27 cellular contexts compared by ENCODE assay signal in genomic region chr13:113043001-113043630, GRCh38.
"Had no signal": no experiment of that assay in that cellular context is flagged by ENCODE, and none has a peak within 500 bp of the region (broad histone marks: within the 10 kb centered on the region; RNA-seq: fewer than 3 reads in every experiment).

No MANE protein-coding gene starts in this region.

- H3K4me3 ChIP-seq: breast epithelium, esophagus squamous epithelium, suprapubic skin, tibial artery, upper lobe of right lung had no signal

- H3K36me3 ChIP-seq: breast epithelium, tibial artery had no signal

- H3K27me3 Mint-ChIP-seq: activated CD4-positive, alpha-beta memory T cell treated with anti-CD3 and anti-CD28 coated beads, Interleukin-2, amount 10 ng/mL, durations not matched to agents 7 days and 5 days; activated CD4-positive, alpha-beta T cell treated with anti-CD3 and anti-CD28 coated beads, Interleukin-2, amount 10 ng/mL, durations not matched to agents 7 days and 5 days; activated T-cell treated with anti-CD3 and anti-CD28 coated beads, Interleukin-2, amount 50 U/mL, for 24 hours; activated T-helper 17 cell treated with anti-CD3 and anti-CD28 coated beads, Interleukin-2, amount 50 U/mL, for 72 hours; central memory CD8-positive, alpha-beta T cell; dendritic cell treated with granulocyte-macrophage colony-stimulating factor and Interleukin-4, amounts not matched to agents 40 ng/mL and 50 ng/mL, for 4 days; naive thymus-derived CD4-positive, alpha-beta T cell; stimulated activated naive CD8-positive, alpha-beta T cell treated with anti-CD3 and anti-CD28 coated beads, Interleukin-15, amount 100 ng/mL, for 72 hours had no signal

- DNase-seq: activated CD4-positive, alpha-beta memory T cell treated with anti-CD3 and anti-CD28 coated beads, Interleukin-2, amount 10 ng/mL, durations not matched to agents 7 days and 5 days; activated CD4-positive, alpha-beta T cell treated with anti-CD3 and anti-CD28 coated beads for 1 hour; activated CD4-positive, alpha-beta T cell treated with anti-CD3 and anti-CD28 coated beads, Interleukin-2, amount 10 ng/mL, durations not matched to agents 7 days and 5 days; activated CD8-positive, alpha-beta memory T cell treated with anti-CD3 and anti-CD28 coated beads, Interleukin-2, amount 50 U/mL, for 48 hours; activated gamma-delta T cell treated with Interleukin-2 at 50 U/mL for 16 hours; activated naive CD4-positive, alpha-beta T cell treated with anti-CD3 and anti-CD28 coated beads, Interleukin-2, amount 50 U/mL, for 16 hours; activated T-cell treated with anti-CD3 and anti-CD28 coated beads, Interleukin-2, amount 50 U/mL, for 24 hours; amniotic stem cell; effector CD4-positive, alpha-beta T cell; esophagus squamous epithelium; left cardiac atrium; mammary epithelial cell; naive thymus-derived CD4-positive, alpha-beta T cell; small intestine; stimulated activated CD4-positive, alpha-beta T cell treated with anti-CD3 and anti-CD28 coated beads, Interleukin-4, amount 100 ng/mL, for 24 hours; stimulated activated naive CD8-positive, alpha-beta T cell treated with anti-CD3 and anti-CD28 coated beads, Interleukin-15, amount 100 ng/mL, for 72 hours; T-helper 2 cell; tibial artery; upper lobe of right lung had no signal

- H3K9me3 Mint-ChIP-seq: activated CD4-positive, alpha-beta memory T cell treated with anti-CD3 and anti-CD28 coated beads, Interleukin-2, amount 10 ng/mL, durations not matched to agents 7 days and 5 days; activated CD4-positive, alpha-beta T cell treated with anti-CD3 and anti-CD28 coated beads, Interleukin-2, amount 10 ng/mL, durations not matched to agents 7 days and 5 days; activated T-cell treated with anti-CD3 and anti-CD28 coated beads, Interleukin-2, amount 50 U/mL, for 24 hours; activated T-helper 17 cell treated with anti-CD3 and anti-CD28 coated beads, Interleukin-2, amount 50 U/mL, for 72 hours; central memory CD8-positive, alpha-beta T cell; dendritic cell treated with granulocyte-macrophage colony-stimulating factor and Interleukin-4, amounts not matched to agents 40 ng/mL and 50 ng/mL, for 4 days; naive thymus-derived CD4-positive, alpha-beta T cell; stimulated activated effector memory CD8-positive, alpha-beta T cell treated with anti-CD3 and anti-CD28 coated beads, Interleukin-12 subunit alpha, Interleukin-12 subunit beta, amount 100 ng/mL, for 72 hours; stimulated activated naive CD8-positive, alpha-beta T cell treated with anti-CD3 and anti-CD28 coated beads, Interleukin-15, amount 100 ng/mL, for 72 hours had no signal

- ATAC-seq: activated T-helper 17 cell treated with anti-CD3 and anti-CD28 coated beads, Interleukin-2, amount 50 U/mL, for 72 hours; left cardiac atrium; naive thymus-derived CD4-positive, alpha-beta T cell; sciatic nerve; stimulated activated effector memory CD8-positive, alpha-beta T cell treated with anti-CD3 and anti-CD28 coated beads, Interleukin-12 subunit alpha, Interleukin-12 subunit beta, amount 100 ng/mL, for 72 hours; stimulated activated naive CD8-positive, alpha-beta T cell treated with anti-CD3 and anti-CD28 coated beads, Interleukin-15, amount 100 ng/mL, for 72 hours; upper lobe of right lung had no signal

- H3K4me1 ChIP-seq: breast epithelium, suprapubic skin, upper lobe of right lung had no signal

- H3K27ac ChIP-seq: breast epithelium, epithelial cell of prostate, esophagus squamous epithelium, suprapubic skin, upper lobe of right lung had no signal

- H3K27ac Mint-ChIP-seq: activated CD4-positive, alpha-beta memory T cell treated with anti-CD3 and anti-CD28 coated beads, Interleukin-2, amount 10 ng/mL, durations not matched to agents 7 days and 5 days; activated T-cell treated with anti-CD3 and anti-CD28 coated beads, Interleukin-2, amount 50 U/mL, for 24 hours; activated T-helper 17 cell treated with anti-CD3 and anti-CD28 coated beads, Interleukin-2, amount 50 U/mL, for 72 hours; dendritic cell treated with granulocyte-macrophage colony-stimulating factor and Interleukin-4, amounts not matched to agents 40 ng/mL and 50 ng/mL, for 4 days; naive thymus-derived CD4-positive, alpha-beta T cell; stimulated activated effector memory CD8-positive, alpha-beta T cell treated with anti-CD3 and anti-CD28 coated beads, Interleukin-12 subunit alpha, Interleukin-12 subunit beta, amount 100 ng/mL, for 72 hours had no signal

- H3K9me3 ChIP-seq: breast epithelium, esophagus squamous epithelium, suprapubic skin, tibial artery, upper lobe of right lung had no signal

- H3K4me3 Mint-ChIP-seq: activated CD4-positive, alpha-beta memory T cell treated with anti-CD3 and anti-CD28 coated beads, Interleukin-2, amount 10 ng/mL, durations not matched to agents 7 days and 5 days; activated CD4-positive, alpha-beta T cell treated with anti-CD3 and anti-CD28 coated beads, Interleukin-2, amount 10 ng/mL, durations not matched to agents 7 days and 5 days; activated T-cell treated with anti-CD3 and anti-CD28 coated beads, Interleukin-2, amount 50 U/mL, for 24 hours; activated T-helper 17 cell treated with anti-CD3 and anti-CD28 coated beads, Interleukin-2, amount 50 U/mL, for 72 hours; central memory CD8-positive, alpha-beta T cell; dendritic cell treated with granulocyte-macrophage colony-stimulating factor and Interleukin-4, amounts not matched to agents 40 ng/mL and 50 ng/mL, for 4 days; naive thymus-derived CD4-positive, alpha-beta T cell; stimulated activated effector memory CD8-positive, alpha-beta T cell treated with anti-CD3 and anti-CD28 coated beads, Interleukin-12 subunit alpha, Interleukin-12 subunit beta, amount 100 ng/mL, for 72 hours; stimulated activated naive CD8-positive, alpha-beta T cell treated with anti-CD3 and anti-CD28 coated beads, Interleukin-15, amount 100 ng/mL, for 72 hours had no signal

- H3K4me1 Mint-ChIP-seq: activated CD4-positive, alpha-beta memory T cell treated with anti-CD3 and anti-CD28 coated beads, Interleukin-2, amount 10 ng/mL, durations not matched to agents 7 days and 5 days; activated CD4-positive, alpha-beta T cell treated with anti-CD3 and anti-CD28 coated beads, Interleukin-2, amount 10 ng/mL, durations not matched to agents 7 days and 5 days; activated T-helper 17 cell treated with anti-CD3 and anti-CD28 coated beads, Interleukin-2, amount 50 U/mL, for 72 hours; central memory CD8-positive, alpha-beta T cell; naive thymus-derived CD4-positive, alpha-beta T cell; stimulated activated effector memory CD8-positive, alpha-beta T cell treated with anti-CD3 and anti-CD28 coated beads, Interleukin-12 subunit alpha, Interleukin-12 subunit beta, amount 100 ng/mL, for 72 hours; stimulated activated naive CD8-positive, alpha-beta T cell treated with anti-CD3 and anti-CD28 coated beads, Interleukin-15, amount 100 ng/mL, for 72 hours had no signal

- H3K27me3 ChIP-seq: breast epithelium, esophagus squamous epithelium, tibial artery, upper lobe of right lung had no signal

- H3K36me3 Mint-ChIP-seq: stimulated activated effector memory CD8-positive, alpha-beta T cell treated with anti-CD3 and anti-CD28 coated beads, Interleukin-12 subunit alpha, Interleukin-12 subunit beta, amount 100 ng/mL, for 72 hours had no signal
